13 cellular contexts compared by ENCODE assay signal in the genomic region with DNA sequence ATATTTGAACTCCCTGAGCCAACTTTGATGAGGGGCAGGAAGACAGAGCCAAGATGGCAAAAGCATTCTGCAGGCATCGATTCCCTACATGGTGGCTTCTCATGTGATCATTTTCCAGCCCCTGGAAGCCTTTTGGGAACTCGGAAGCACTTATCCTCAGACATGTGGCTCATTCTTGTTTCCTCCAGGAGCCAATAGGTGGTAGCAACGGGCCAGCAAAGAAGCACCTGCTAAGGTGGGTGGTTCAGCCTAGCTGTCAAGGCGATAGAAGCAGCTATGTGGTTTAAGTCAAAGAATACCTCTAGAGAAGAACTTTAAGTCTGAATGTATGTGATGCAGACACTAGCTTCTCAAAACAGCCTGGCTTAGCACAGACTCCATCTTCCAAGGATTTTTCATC.
A peak's percentile ranks its signal among the peaks of the same experiment; 100 is the strongest.
DNase-seq lines count a peak whose midpoint lies in the region; ATAC-seq and TF ChIP-seq lines count a peak whose summit lies in the region.
"Had no signal": no experiment of that assay in that cellular context is flagged by ENCODE, and none has a peak within 500 bp of the region (broad histone marks: within the 10 kb centered on the region; RNA-seq: fewer than 3 reads in every experiment).

No MANE protein-coding gene starts in this region.

- POLR2A ChIA-PET in SK-N-SH (lab: Yijun Ruan, JAX), result no interaction called here

- no peaks in the 10 kb centered on the region for H3K9me2 ChIP-seq in SK-N-SH

- H3K27me3 ChIP-seq in SK-N-SH (ENCODE audit: insufficient read depth), result no peaks in the 10 kb centered on the region
- no peaks in the 10 kb centered on the region for H3K27me3 ChIP-seq in parathyroid adenoma (ENCODE audit: control insufficient read depth, insufficient read depth, low read length)

- H3F3A ChIP-seq in SK-N-SH (replicated peaks; ENCODE audit: insufficient read depth), result no peaks in the 10 kb centered on the region

- WGBS in SK-N-SH (ENCODE audit: low lambda C conversion rate), result 0% methylated on average over 4 of the region's 4 CpGs

- peaks cover 7% of the 10 kb centered on the region for H3K9me3 Mint-ChIP-seq in activated naive CD8-positive, alpha-beta T cell treated with anti-CD3 and anti-CD28 coated beads for 36 hours

- H3K4me3 ChIP-seq in SK-N-SH (ENCODE audit: low read depth in 2 of 2, low read length in 1 of 2) (no peak overlapping the region), parathyroid adenoma (ENCODE audit: low read depth, low read length) (peak overlapping the region; percentile 13)

- H2AFZ ChIP-seq in SK-N-SH (ENCODE audit: low read depth) (no peak overlapping the region), parathyroid adenoma (peak overlapping the region; percentile 47)

- H3K79me2 ChIP-seq in SK-N-SH (ENCODE audit: insufficient read depth) (no peaks in the 10 kb centered on the region), parathyroid adenoma (peaks cover 13% of the 10 kb centered on the region)

- ATAC-seq in SK-N-SH treated with all-trans-retinoic acid at 6 μM for 48 hours, result no peak

- H3K27ac ChIP-seq in SK-N-SH (ENCODE audit: low read depth in 2 of 2, low read length in 1 of 2) (no peak overlapping the region), parathyroid adenoma (peak overlapping the region; percentile 96)

- H3K4me1 Mint-ChIP-seq in activated naive CD8-positive, alpha-beta T cell treated with anti-CD3 and anti-CD28 coated beads for 36 hours, result no peaks in the 10 kb centered on the region
- H3K4me1 Mint-ChIP-seq: IgD-negative memory B cell had no signal

- H3K36me3 Mint-ChIP-seq in activated naive CD8-positive, alpha-beta T cell treated with anti-CD3 and anti-CD28 coated beads for 36 hours, result no peaks in the 10 kb centered on the region
- H3K36me3 Mint-ChIP-seq: IgD-negative memory B cell had no signal

- H3K4me1 ChIP-seq in SK-N-SH (ENCODE audit: control insufficient read depth in 1 of 2, insufficient read depth in 2 of 2, low read depth in 1 of 2, low read length in 1 of 2) (no peaks in the 10 kb centered on the region), parathyroid adenoma (peaks cover 47% of the 10 kb centered on the region)

- no peak overlapping the region for H3K9ac ChIP-seq in SK-N-SH
- no peak overlapping the region for H3K9ac ChIP-seq in parathyroid adenoma

- CTCF ChIA-PET in SK-N-SH (lab: Yijun Ruan, JAX), result interaction anchor here (2.3 kb wide), 1 partner anchor 25 kb away, joined by 8 read pairs; no protein-coding TSS in a partner anchor

- no peak for TF ChIP-seq EP300 in SK-N-SH (IDR thresholded peaks at IDR 0.05; ENCODE audit: borderline replicate concordance in 1 of 2, low read depth in 1 of 2, low read length in 1 of 2)

- H3K4me3 Mint-ChIP-seq in activated naive CD8-positive, alpha-beta T cell treated with anti-CD3 and anti-CD28 coated beads for 36 hours, result no peak overlapping the region
- H3K4me3 Mint-ChIP-seq: IgD-negative memory B cell; T-helper 1 cell treated with Interleukin-12 subunit alpha and Interleukin-12 subunit beta and Interleukin-4 antibody, amounts not matched to agents 30 μg/mL and 1 μg/mL, for 36 hours had no signal

- DNase-seq in SK-N-SH, result no peak
- DNase-seq in NCI-H1105 treated with DMSO at 0.1 percent for 48 hours (lab: John Stamatoyannopoulos, UW), result peak; percentile 70
- peak; percentile 55 for DNase-seq in SK-MEL-5 (ENCODE audit: low read depth, low spot score)
- no peak for DNase-seq in activated naive CD8-positive, alpha-beta T cell treated with anti-CD3 and anti-CD28 coated beads for 36 hours
- DNase-seq in putamen (ENCODE audit: low spot score), result no peak
- no peak for DNase-seq in HCEC 1CT
- DNase-seq: AML-193, hippocampal formation, occipital lobe had no signal

- H3K9me3 ChIP-seq in SK-N-SH (no peaks in the 10 kb centered on the region), parathyroid adenoma (ENCODE audit: control insufficient read depth, low read length) (no peaks in the 10 kb centered on the region)

- in situ Hi-C loops in SK-MEL-5 (cut with HindIII; ENCODE audit: low pct_unique_long_range_greater_than_20kb, low sequenced_read_pairs), result no loop called here

- no peak overlapping the region for H3K27ac Mint-ChIP-seq in activated naive CD8-positive, alpha-beta T cell treated with anti-CD3 and anti-CD28 coated beads for 36 hours
- H3K27ac Mint-ChIP-seq: T-helper 1 cell treated with Interleukin-12 subunit alpha and Interleukin-12 subunit beta and Interleukin-4 antibody, amounts not matched to agents 30 μg/mL and 1 μg/mL, for 36 hours had no signal

- TF ChIP-seq RAD21 in SK-N-SH (IDR thresholded peaks at IDR 0.05; ENCODE audit: low read length), result 0 out of 2 replicates have a peak, but pooled peaks have one; percentile 13

- H3K27me3 Mint-ChIP-seq in activated naive CD8-positive, alpha-beta T cell treated with anti-CD3 and anti-CD28 coated beads for 36 hours, result peaks cover 10% of the 10 kb centered on the region
- H3K27me3 Mint-ChIP-seq: IgD-negative memory B cell had no signal

- no peak for TF ChIP-seq CTCF in SK-N-SH (IDR thresholded peaks at IDR 0.05)
- peak; percentile 81 for TF ChIP-seq CTCF in parathyroid adenoma (IDR thresholded peaks at IDR 0.05)

- H3K36me3 ChIP-seq in SK-N-SH (replicated peaks in 1 of 2; ENCODE audit: control insufficient read depth in 1 of 2, insufficient read depth in 2 of 2, low read length in 1 of 2) (no peaks in the 10 kb centered on the region), parathyroid adenoma (ENCODE audit: control insufficient read depth, insufficient read depth, low read length) (peaks cover under 1% of the 10 kb centered on the region)

- H4K20me1 ChIP-seq in SK-N-SH (ENCODE audit: insufficient read depth), result no peaks in the 10 kb centered on the region

- H3K4me2 ChIP-seq in SK-N-SH (no peak overlapping the region), parathyroid adenoma (ENCODE audit: low read length) (peak overlapping the region; percentile 74)

TF ChIP-seq in SK-N-SH, 30 proteins besides CTCF, POLR2A, EP300 and RAD21 (continues in another document):
- TF ChIP-seq ZBTB33 (IDR thresholded peaks at IDR 0.05; ENCODE audit: borderline replicate concordance, low read depth) (no peak), MXI1 (IDR thresholded peaks at IDR 0.05; ENCODE audit: low read depth, low read length) (no peak)

TF ChIP-seq in SK-N-SH treated with all-trans-retinoic acid at 6 μM for 48 hours, 23 proteins besides CTCF, POLR2A, EP300 and RAD21:
- TF ChIP-seq PATZ1 (CRISPR knock-in tag; IDR thresholded peaks at IDR 0.05; ENCODE audit: borderline replicate concordance) (no peak), ESRRG (CRISPR knock-in tag; IDR thresholded peaks at IDR 0.05) (no peak), TOX (CRISPR knock-in tag; IDR thresholded peaks at IDR 0.05; ENCODE audit: borderline replicate concordance) (no peak), ZFP30 (CRISPR knock-in tag; IDR thresholded peaks at IDR 0.05) (no peak), GLIS3 (CRISPR knock-in tag; IDR thresholded peaks at IDR 0.05) (no peak), POU6F1 (CRISPR knock-in tag; IDR thresholded peaks at IDR 0.05; ENCODE audit: borderline replicate concordance, low read depth) (no peak), ZNF8 (CRISPR knock-in tag; IDR thresholded peaks at IDR 0.05) (no peak)
- TF ChIP-seq, protein P1, sequence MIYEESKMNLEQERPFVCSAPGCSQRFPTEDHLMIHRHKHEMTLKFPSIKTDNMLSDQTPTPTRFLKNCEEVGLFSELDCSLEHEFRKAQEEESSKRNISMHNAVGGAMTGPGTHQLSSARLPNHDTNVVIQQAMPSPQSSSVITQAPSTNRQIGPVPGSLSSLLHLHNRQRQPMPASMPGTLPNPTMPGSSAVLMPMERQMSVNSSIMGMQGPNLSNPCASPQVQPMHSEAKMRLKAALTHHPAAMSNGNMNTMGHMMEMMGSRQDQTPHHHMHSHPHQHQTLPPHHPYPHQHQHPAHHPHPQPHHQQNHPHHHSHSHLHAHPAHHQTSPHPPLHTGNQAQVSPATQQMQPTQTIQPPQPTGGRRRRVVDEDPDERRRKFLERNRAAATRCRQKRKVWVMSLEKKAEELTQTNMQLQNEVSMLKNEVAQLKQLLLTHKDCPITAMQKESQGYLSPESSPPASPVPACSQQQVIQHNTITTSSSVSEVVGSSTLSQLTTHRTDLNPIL (CRISPR knock-in tag; IDR thresholded peaks at IDR 0.05; ENCODE audit: low read depth), result no peak

Comparison
In these comparisons a context has a peak if more than half of its experiments do, and no peak if none do; other contexts are left out.
1. DNase-seq: peak in NCI-H1105 treated with DMSO at 0.1 percent for 48 hours (single experiment) and SK-MEL-5 (single experiment); none in SK-N-SH (single experiment), activated naive CD8-positive, alpha-beta T cell treated with anti-CD3 and anti-CD28 coated beads for 36 hours (single experiment), putamen (single experiment) and HCEC 1CT (single experiment).